Comparison of ENCODE assay signal across 18 cellular contexts in the genomic region with DNA sequence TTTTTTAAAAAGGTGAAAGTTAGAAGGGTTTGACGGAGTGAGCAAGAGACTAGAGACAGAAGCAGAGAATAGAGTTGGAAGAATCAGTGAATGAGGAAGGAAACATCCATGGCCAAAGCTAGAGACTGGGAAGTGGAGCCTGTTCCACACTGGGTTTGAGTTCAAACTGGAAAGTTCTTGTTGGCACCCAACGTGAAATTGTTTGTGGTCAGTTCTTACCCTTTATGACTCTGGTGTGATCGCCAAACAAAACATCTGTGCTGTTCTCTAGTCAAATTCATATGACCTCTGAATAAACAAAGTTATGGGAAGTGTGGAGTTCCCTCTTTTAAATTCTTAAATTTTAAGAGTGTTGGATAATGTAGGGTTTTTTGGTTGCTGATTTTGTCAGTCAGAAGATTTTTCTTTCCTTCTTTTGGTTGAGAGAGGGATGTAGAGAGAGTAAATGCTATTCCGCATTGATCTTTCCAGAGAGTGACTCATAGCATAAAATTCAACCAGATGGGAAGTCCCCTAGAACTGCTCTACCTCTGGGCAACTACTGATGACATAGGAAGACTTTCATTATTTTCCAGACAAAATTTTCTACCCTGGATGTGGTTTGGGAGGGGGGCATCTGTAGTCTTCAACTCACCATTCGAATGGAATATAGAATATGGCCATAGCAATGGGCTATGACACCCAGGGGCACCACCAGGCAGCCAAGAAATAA. TPM values are rescaled to one million over a fixed set of nuclear protein-coding genes. Genes with fewer than 3 reads are reported as not detected.
DNase-seq lines count a peak whose midpoint lies in the region; ATAC-seq and TF ChIP-seq lines count a peak whose summit lies in the region.
"Had no signal": no experiment of that assay in that cellular context is flagged by ENCODE, and none has a peak within 500 bp of the region (broad histone marks: within the 10 kb centered on the region; RNA-seq: fewer than 3 reads in every experiment).

No MANE protein-coding gene starts in this region.

- no peak overlapping the region for H2BK5ac ChIP-seq in trophoblast cell (ENCODE audit: low read depth, low read length, poor library complexity)

- H3K4me1 ChIP-seq in PC-3 (ENCODE audit: insufficient read depth, low read length) (peaks cover 59% of the 10 kb centered on the region), trophoblast cell (ENCODE audit: control insufficient read depth in 1 of 2, insufficient read depth in 2 of 2, low read length in 2 of 2) (peaks cover 0 to 4% of the 10 kb centered on the region in 2 experiments)

- peaks cover 38 to 40% of the 10 kb centered on the region in 2 donors for H3K36me3 Mint-ChIP-seq in CD14-positive monocyte
- peaks cover 43% of the 10 kb centered on the region for H3K36me3 Mint-ChIP-seq in nephron progenitor cell (ENCODE audit: low read depth)

- H3K27me3 ChIP-seq in PC-3 (ENCODE audit: low read length) (no peaks in the 10 kb centered on the region), trophoblast cell (ENCODE audit: insufficient read depth, low read length) (no peaks in the 10 kb centered on the region)

- no peak overlapping the region for H4K91ac ChIP-seq in trophoblast cell (ENCODE audit: low read depth, low read length)

- H2BK120ac ChIP-seq in trophoblast cell (ENCODE audit: insufficient read depth, low read length, poor library complexity), result no peak overlapping the region

- 0 out of 2 replicates have a peak overlapping the region, but pooled peaks have one; percentile 2 for H3K4me3 ChIP-seq in PC-3 (ENCODE audit: low read length)
- no peak overlapping the region for H3K4me3 ChIP-seq in choroid plexus epithelial cell (ENCODE audit: low read depth, low read length)
- no peak overlapping the region for H3K4me3 ChIP-seq in trophoblast cell (ENCODE audit: low read depth, low read length)
- H3K4me3 ChIP-seq: mucosa of descending colon had no signal

- H3K27ac Mint-ChIP-seq in CD14-positive monocyte, result peak overlapping the region in 6 of 7 donors; percentile 32 to 76 (median 44)
- H3K27ac Mint-ChIP-seq in nephron progenitor cell, result peak overlapping the region; percentile 21
- H3K27ac Mint-ChIP-seq: activated naive CD4-positive, alpha-beta T cell treated with anti-CD3 and anti-CD28 coated beads for 36 hours; progenitor cell of endocrine pancreas had no signal

- H3K4me1 Mint-ChIP-seq in CD14-positive monocyte (peaks cover 34% of the 10 kb centered on the region), nephron progenitor cell (peaks cover 8% of the 10 kb centered on the region)
- H3K4me1 Mint-ChIP-seq: H9 had no signal

- no peak overlapping the region for H3K14ac ChIP-seq in trophoblast cell (ENCODE audit: low read length)

- no peaks in the 10 kb centered on the region for H3K79me1 ChIP-seq in trophoblast cell (ENCODE audit: low read length)

- H4K20me1 ChIP-seq in PC-3 (ENCODE audit: low read length), result no peaks in the 10 kb centered on the region

- intact Hi-C loops in CD14-positive monocyte (cut with micrococcal nuclease) (no loop called here), PC-3 (cut with micrococcal nuclease) (loop anchor here (1.0 kb wide), 1 partner anchor 11 kb away; no protein-coding TSS in a partner anchor)

- H3F3A ChIP-seq in PC-3 (ENCODE audit: low read length, unreplicated experiment), result peaks cover 9% of the 10 kb centered on the region

- peaks cover 0 to 2% (median 0%) of the 10 kb centered on the region in 3 donors for H3K27me3 Mint-ChIP-seq in CD14-positive monocyte (ENCODE audit: low read depth in 3 of 3)
- no peaks in the 10 kb centered on the region for H3K27me3 Mint-ChIP-seq in nephron progenitor cell (ENCODE audit: low read depth, poor library complexity)
- H3K27me3 Mint-ChIP-seq: progenitor cell of endocrine pancreas had no signal

- H3K9me2 ChIP-seq in PC-3 (replicated peaks; ENCODE audit: low read length), result no peaks in the 10 kb centered on the region

- H3K36me3 ChIP-seq in PC-3 (ENCODE audit: low read depth, low read length) (no peaks in the 10 kb centered on the region), trophoblast cell (ENCODE audit: control insufficient read depth in 1 of 2, insufficient read depth in 2 of 2, low read length in 2 of 2) (peaks cover 4 to 8% of the 10 kb centered on the region in 2 experiments)

- ATAC-seq in PC-3, result peak; percentile 28
- ATAC-seq in GM18511 (IDR thresholded peaks at IDR 0.05; ENCODE audit: unreplicated experiment), result no peak
- no peak for ATAC-seq in HG02840 (IDR thresholded peaks at IDR 0.05; ENCODE audit: low FRiP score, unreplicated experiment)
- ATAC-seq in GM18858 (IDR thresholded peaks at IDR 0.05; ENCODE audit: unreplicated experiment), result no peak
- ATAC-seq: mucosa of descending colon had no signal

- H3K9ac ChIP-seq in PC-3 (ENCODE audit: low read length) (peak overlapping the region; percentile 57), trophoblast cell (ENCODE audit: low read length) (no peak overlapping the region)

- H3K9me3 ChIP-seq in PC-3 (ENCODE audit: low read length) (no peaks in the 10 kb centered on the region), trophoblast cell (ENCODE audit: insufficient read depth, low read depth, low read length) (no peaks in the 10 kb centered on the region)
- H3K9me3 ChIP-seq: mucosa of descending colon had no signal

- H3K4me3 Mint-ChIP-seq in CD14-positive monocyte, result no peak overlapping the region
- H3K4me3 Mint-ChIP-seq in nephron progenitor cell, result no peak overlapping the region
- H3K4me3 Mint-ChIP-seq: activated naive CD4-positive, alpha-beta T cell treated with anti-CD3 and anti-CD28 coated beads for 36 hours; H9 had no signal

- BruUV-seq in PC-3 (replicated peaks; lab: Mats Ljungman, UMichigan), result TSS peak; percentile 18

- no peak for TF ChIP-seq CTCF in CD14-positive monocyte (IDR thresholded peaks at IDR 0.05)
- no peak for TF ChIP-seq CTCF in PC-3 (conservative IDR thresholded peaks at IDR 0.05; ENCODE audit: low read depth, low read length)
- no peak for TF ChIP-seq CTCF in choroid plexus epithelial cell (conservative IDR thresholded peaks at IDR 0.05; ENCODE audit: low read depth, low read length)
- no peak for TF ChIP-seq CTCF in nephron progenitor cell (IDR thresholded peaks at IDR 0.05)

- no peaks in the 10 kb centered on the region for H3K79me2 ChIP-seq in PC-3 (ENCODE audit: low read length)
- H3K79me2 ChIP-seq in trophoblast cell (ENCODE audit: control insufficient read depth, insufficient read depth, low read length, poor library complexity), result no peaks in the 10 kb centered on the region

- no peak overlapping the region for H2BK12ac ChIP-seq in trophoblast cell (ENCODE audit: low read length)

- H3K18ac ChIP-seq in trophoblast cell (ENCODE audit: low read length), result no peak overlapping the region

- CTCF ChIA-PET in PC-3 (lab: Charles Lee), result no interaction called here

- peak overlapping the region; percentile 29 for H2AFZ ChIP-seq in PC-3 (ENCODE audit: low read length)
- no peak overlapping the region for H2AFZ ChIP-seq in trophoblast cell (ENCODE audit: insufficient read depth, low read length, poor library complexity)

- H3K23ac ChIP-seq in trophoblast cell (ENCODE audit: low read length), result no peak overlapping the region

- H3K9me3 Mint-ChIP-seq in CD14-positive monocyte (no peaks in the 10 kb centered on the region), nephron progenitor cell (no peaks in the 10 kb centered on the region)
- H3K9me3 Mint-ChIP-seq: activated naive CD4-positive, alpha-beta T cell treated with anti-CD3 and anti-CD28 coated beads for 36 hours; H9 had no signal

- no peak overlapping the region for H3K4ac ChIP-seq in trophoblast cell (ENCODE audit: low read depth, low read length)

- no peak overlapping the region for H2AK5ac ChIP-seq in trophoblast cell (ENCODE audit: low read length)

- H3K4me2 ChIP-seq in PC-3 (ENCODE audit: low read length) (peak overlapping the region; percentile 55), trophoblast cell (ENCODE audit: low read length) (no peak overlapping the region)

- H4K12ac ChIP-seq in trophoblast cell (ENCODE audit: low read depth, low read length), result no peak overlapping the region

- POLR2A ChIA-PET in PC-3 (lab: Charles Lee; ENCODE audit: unreplicated experiment), result no interaction called here

- DNase-seq in CD14-positive monocyte (ENCODE audit: low spot score), result no peak
- DNase-seq in PC-3, result peak; percentile 81
- peak; percentile 77 for DNase-seq in choroid plexus epithelial cell (ENCODE audit: low read depth)
- no peak for DNase-seq in nephron progenitor cell
- DNase-seq in trophoblast cell, result no peak
- DNase-seq: activated naive CD4-positive, alpha-beta T cell treated with anti-CD3 and anti-CD28 coated beads for 36 hours; C1 segment of cervical spinal cord; H9; mucosa of descending colon; NCI-H1092 treated with DMSO at 0.1 percent for 48 hours; NCI-H446 treated with DMSO at 0.1 percent for 48 hours; RPMI8226 had no signal

- peak overlapping the region; percentile 88 for H3K27ac ChIP-seq in PC-3 (ENCODE audit: low read length)
- H3K27ac ChIP-seq in trophoblast cell (ENCODE audit: low read depth, low read length), result no peak overlapping the region

- 100% methylated on average over 1 of the region's 5 CpGs for WGBS in trophoblast cell (ENCODE audit: extremely low coverage, insufficient coverage, insufficient read length)

- H4K8ac ChIP-seq in trophoblast cell (ENCODE audit: low read depth, low read length), result no peak overlapping the region

RNA-seq across cellular contexts. Expression of a gene that starts 36.4 kb away (rescaled TPM):
- polyA plus RNA-seq in CD14-positive monocyte, result 1 to 10 TPM; 3.4 TPM
- total RNA-seq in PC-3 (2014; rRNA removed), result 54.5 and 68.6 TPM in 2 replicates
- polyA plus RNA-seq in trophoblast cell (2013), result 9.6 and 10.3 TPM in 2 replicates

RNA-seq across cellular contexts. Expression of a gene that starts 36.4 kb away (rescaled TPM):
- polyA plus RNA-seq in CD14-positive monocyte, result 10 to 100 TPM; 55.2 to 56.1 TPM
- total RNA-seq in PC-3 (2014; rRNA removed), result 44.8 and 45.5 TPM in 2 replicates
- polyA plus RNA-seq in trophoblast cell (2013), result 211 and 231 TPM in 2 replicates

RNA-seq across cellular contexts. Expression of a gene that starts 48.3 kb away (rescaled TPM):
- polyA plus RNA-seq in CD14-positive monocyte, result not detected
- not detected in 2 replicates for total RNA-seq in PC-3 (2014; rRNA removed)
- 0.72 and 0.86 TPM in 2 replicates for polyA plus RNA-seq in trophoblast cell (2013)
- total RNA-seq: activated naive CD4-positive, alpha-beta T cell treated with anti-CD3 and anti-CD28 coated beads for 36 hours; H9; HT-29 had no signal
- polyA plus RNA-seq: esophagus had no signal

Comparison
In these comparisons a context has a peak if more than half of its experiments do, and no peak if none do; other contexts are left out.
1. DNase-seq: peak in PC-3 (single experiment) and choroid plexus epithelial cell (single experiment); none in CD14-positive monocyte (single experiment), nephron progenitor cell (single experiment) and trophoblast cell (0 of 2).